In the genomic region with DNA sequence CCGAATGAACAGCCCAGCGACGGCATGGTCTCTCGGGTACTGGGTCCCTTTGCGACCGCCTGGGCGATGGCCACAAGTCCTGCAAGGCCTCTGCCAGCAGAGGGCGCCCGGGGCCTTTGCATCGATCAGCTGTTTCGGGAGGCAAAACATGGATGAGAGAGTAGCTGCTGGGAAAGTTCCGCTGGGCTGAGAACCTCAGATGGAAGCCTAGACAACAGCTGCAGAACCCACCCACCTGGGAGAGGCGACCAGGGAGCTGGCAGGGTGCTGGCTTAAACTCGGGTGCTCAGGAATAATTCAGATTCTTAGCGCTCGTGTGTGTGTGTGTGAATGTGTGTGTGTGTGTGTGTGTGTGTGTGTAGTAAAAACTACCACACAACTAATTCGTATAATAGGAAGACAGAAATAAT, we compare ENCODE assay signal across 8 cellular contexts. TPM values are rescaled to one million over a fixed set of nuclear protein-coding genes. Genes with fewer than 3 reads are reported as not detected.
DNase-seq lines count a peak whose midpoint lies in the region; ATAC-seq and TF ChIP-seq lines count a peak whose summit lies in the region.

No MANE protein-coding gene starts in this region.

- no peak overlapping the region for H3K4me3 Mint-ChIP-seq in Calu3 (ENCODE audit: low read depth, unreplicated experiment)

- H3K4me2 ChIP-seq in Loucy (ENCODE audit: low read depth, low read length, poor library complexity, severe bottlenecking) (no peak overlapping the region), trophoblast cell (ENCODE audit: low read length) (no peak overlapping the region)

- H3K23ac ChIP-seq in trophoblast cell (ENCODE audit: low read length), result no peak overlapping the region

- no CpG with 5 or more reads among the region's 17 CpGs for WGBS in trophoblast cell (ENCODE audit: extremely low coverage, insufficient coverage, insufficient read length)

- no peaks in the 10 kb centered on the region for H3K79me2 ChIP-seq in Loucy (ENCODE audit: insufficient read depth, low read length)
- no peaks in the 10 kb centered on the region for H3K79me2 ChIP-seq in trophoblast cell (ENCODE audit: control insufficient read depth, insufficient read depth, low read length, poor library complexity)

- H2AFZ ChIP-seq in Loucy (ENCODE audit: low read length) (no peak overlapping the region), trophoblast cell (ENCODE audit: insufficient read depth, low read length, poor library complexity) (no peak overlapping the region)

- ATAC-seq in GM21526 (IDR thresholded peaks at IDR 0.05; ENCODE audit: low FRiP score, unreplicated experiment), result peak; percentile 73
- no peak for ATAC-seq in HG02759 (IDR thresholded peaks at IDR 0.05; ENCODE audit: unreplicated experiment)

- H2AK5ac ChIP-seq in trophoblast cell (ENCODE audit: low read length), result no peak overlapping the region

- H3K9ac ChIP-seq in Loucy (ENCODE audit: low read depth, low read length, poor library complexity, severe bottlenecking) (no peak overlapping the region), trophoblast cell (ENCODE audit: low read length) (no peak overlapping the region)

- no peak overlapping the region for H2BK12ac ChIP-seq in trophoblast cell (ENCODE audit: low read length)

- CTCF ChIA-PET in Calu3 (lab: Charles Lee), result interaction anchor here (0.6 to 2.2 kb wide), 5 partner anchors 12 to 909 kb away, joined by 3 to 12 read pairs (median 4); no protein-coding TSS in a partner anchor

- no peak overlapping the region for H3K27ac ChIP-seq in trophoblast cell (ENCODE audit: low read depth, low read length)

- H3K36me3 ChIP-seq in Loucy (ENCODE audit: insufficient read depth, low read length) (no peaks in the 10 kb centered on the region), trophoblast cell (ENCODE audit: control insufficient read depth in 1 of 2, insufficient read depth in 2 of 2, low read length in 2 of 2) (no peaks in the 10 kb centered on the region)

- no peak overlapping the region for H3K4ac ChIP-seq in trophoblast cell (ENCODE audit: low read depth, low read length)

- no peak overlapping the region for H3K14ac ChIP-seq in trophoblast cell (ENCODE audit: low read length)

- no peaks in the 10 kb centered on the region for H3K4me1 ChIP-seq in Loucy (ENCODE audit: insufficient read depth, low read length, poor library complexity, severe bottlenecking)
- no peaks in the 10 kb centered on the region for H3K4me1 ChIP-seq in trophoblast cell (ENCODE audit: control insufficient read depth in 1 of 2, insufficient read depth in 2 of 2, low read length in 2 of 2)

- no peak overlapping the region for H4K8ac ChIP-seq in trophoblast cell (ENCODE audit: low read depth, low read length)

- TF ChIP-seq CTCF in Calu3 (IDR thresholded peaks at IDR 0.05; ENCODE audit: unreplicated experiment) (peak; percentile 76), Loucy (conservative IDR thresholded peaks at IDR 0.05; ENCODE audit: low read length) (peak; percentile 84)

- no peaks in the 10 kb centered on the region for H3K9me3 Mint-ChIP-seq in Calu3 (ENCODE audit: low read depth, unreplicated experiment)

- H2BK120ac ChIP-seq in trophoblast cell (ENCODE audit: insufficient read depth, low read length, poor library complexity), result no peak overlapping the region

- H3K4me3 ChIP-seq in Loucy (ENCODE audit: low read length, poor library complexity, severe bottlenecking) (no peak overlapping the region), trophoblast cell (ENCODE audit: low read depth, low read length) (no peak overlapping the region)

- intact Hi-C loops in Calu3 (cut with micrococcal nuclease; ENCODE audit: unreplicated experiment), result loop anchor here (1.0 kb wide), 1 partner anchor 123 kb away; no protein-coding TSS in a partner anchor

- no peak overlapping the region for H4K91ac ChIP-seq in trophoblast cell (ENCODE audit: low read depth, low read length)

- no peak overlapping the region for H3K27ac Mint-ChIP-seq in Calu3 (ENCODE audit: unreplicated experiment)

- no peaks in the 10 kb centered on the region for H3K79me1 ChIP-seq in trophoblast cell (ENCODE audit: low read length)

- no peaks in the 10 kb centered on the region for H3K27me3 Mint-ChIP-seq in Calu3 (ENCODE audit: unreplicated experiment)

- H2BK5ac ChIP-seq in trophoblast cell (ENCODE audit: low read depth, low read length, poor library complexity), result no peak overlapping the region

- H3K36me3 Mint-ChIP-seq in Calu3 (ENCODE audit: insufficient read depth, unreplicated experiment), result no peaks in the 10 kb centered on the region

- no peaks in the 10 kb centered on the region for H3F3A ChIP-seq in Loucy (ENCODE audit: low read depth)

- peaks cover 8% of the 10 kb centered on the region for H3K4me1 Mint-ChIP-seq in Calu3 (ENCODE audit: low read depth, unreplicated experiment)

- no peak overlapping the region for H4K12ac ChIP-seq in trophoblast cell (ENCODE audit: low read depth, low read length)

- H3K9me3 ChIP-seq in Loucy (ENCODE audit: insufficient read depth, low read depth, low read length) (no peaks in the 10 kb centered on the region), trophoblast cell (ENCODE audit: insufficient read depth, low read depth, low read length) (no peaks in the 10 kb centered on the region)

- no peaks in the 10 kb centered on the region for H4K20me1 ChIP-seq in Loucy (ENCODE audit: insufficient read depth, low read length, poor library complexity, severe bottlenecking)

- no peaks in the 10 kb centered on the region for H3K27me3 ChIP-seq in Loucy (ENCODE audit: insufficient read depth, low read length, poor library complexity, severe bottlenecking)
- H3K27me3 ChIP-seq in trophoblast cell (ENCODE audit: insufficient read depth, low read length), result no peaks in the 10 kb centered on the region

- DNase-seq in Calu3, result peak; percentile 83
- DNase-seq in RPMI8226, result peak; percentile 66
- DNase-seq in activated T-helper 9 cell treated with anti-CD3 and anti-CD28 coated beads, Interleukin-2, amount 50 U/mL, for 16 hours (ENCODE audit: low read depth), result peak; percentile 6
- DNase-seq in glomerular visceral epithelial cell (ENCODE audit: extremely low spot score), result peak; percentile 81
- peak; percentile 84 to 97 for DNase-seq in trophoblast cell

- no peak overlapping the region for H3K18ac ChIP-seq in trophoblast cell (ENCODE audit: low read length)

- H3K9me2 ChIP-seq in Loucy (replicated peaks; ENCODE audit: low read depth, low read length), result no peaks in the 10 kb centered on the region

- no TSS peak for BruUV-seq in Calu3 (replicated peaks; lab: Mats Ljungman, UMichigan)

RNA-seq across cellular contexts. Expression of a gene that starts 50.0 kb away (rescaled TPM):
- 8.6 and 9.3 TPM in 2 replicates for total RNA-seq in Calu3 (2022)
- 8.7 and 9.4 TPM in 2 replicates for polyA plus RNA-seq in trophoblast cell (2013)

Comparison
In these comparisons a context has a peak if more than half of its experiments do, and no peak if none do; other contexts are left out.
1. DNase-seq: peak in every context shown above with its lines; median percentile 90 in trophoblast cell; 83 in Calu3; 81 in glomerular visceral epithelial cell; 66 in RPMI8226; 6 in activated T-helper 9 cell treated with anti-CD3 and anti-CD28 coated beads, Interleukin-2, amount 50 U/mL, for 16 hours.